Comparison of ENCODE assay signal across 22 cellular contexts in genomic region chrX:44264936-44265335, GRCh38.
DNase-seq lines count a peak whose midpoint lies in the region; ATAC-seq and TF ChIP-seq lines count a peak whose summit lies in the region.
"Had no signal": no experiment of that assay in that cellular context is flagged by ENCODE, and none has a peak within 500 bp of the region (broad histone marks: within the 10 kb centered on the region; RNA-seq: fewer than 3 reads in every experiment).

No MANE protein-coding gene starts in this region.

- H3K27me3 Mint-ChIP-seq in activated naive CD4-positive, alpha-beta T cell treated with anti-CD3 and anti-CD28 coated beads, Interleukin-2, amount 10 ng/mL, durations not matched to agents 7 days and 5 days: no peaks in the 10 kb centered on the region
- no peaks in the 10 kb centered on the region for H3K27me3 Mint-ChIP-seq in CD4-positive, alpha-beta memory T cell
- H3K27me3 Mint-ChIP-seq in activated CD8-positive, alpha-beta T cell treated with anti-CD3 and anti-CD28 coated beads for 36 hours: no peaks in the 10 kb centered on the region
- H3K27me3 Mint-ChIP-seq in immature natural killer cell (ENCODE audit: low read depth in 3 of 3) (peaks cover 0 to 3% (median 2%) of the 10 kb centered on the region in 3 donors), Calu3 (ENCODE audit: unreplicated experiment) (no peaks in the 10 kb centered on the region)

- H3K9me3 Mint-ChIP-seq in activated naive CD4-positive, alpha-beta T cell treated with anti-CD3 and anti-CD28 coated beads, Interleukin-2, amount 10 ng/mL, durations not matched to agents 7 days and 5 days: peaks cover 2% of the 10 kb centered on the region
- H3K9me3 Mint-ChIP-seq in CD4-positive, alpha-beta memory T cell: no peaks in the 10 kb centered on the region
- peaks cover 2% of the 10 kb centered on the region for H3K9me3 Mint-ChIP-seq in activated CD8-positive, alpha-beta T cell treated with anti-CD3 and anti-CD28 coated beads for 36 hours
- H3K9me3 Mint-ChIP-seq in immature natural killer cell (no peaks in the 10 kb centered on the region), Calu3 (ENCODE audit: low read depth, unreplicated experiment) (no peaks in the 10 kb centered on the region)
- H3K9me3 Mint-ChIP-seq: CD14-positive monocyte had no signal

- POLR2A ChIA-PET in CD4-positive, alpha-beta memory T cell (lab: Charles Lee; ENCODE audit: partially characterized antibody): interaction anchor here (1.5 to 2.4 kb wide), 2 partner anchors 12 to 18 kb away, joined by 4 to 22 read pairs; no protein-coding TSS in a partner anchor
- POLR2A ChIA-PET in activated CD8-positive, alpha-beta T cell treated with anti-CD3 and anti-CD28 coated beads for 36 hours (lab: Charles Lee): no interaction called here

- H3K9me3 ChIP-seq in CD4-positive, alpha-beta memory T cell (ENCODE audit: control insufficient read depth in 1 of 2, low read length in 2 of 2): no peaks in the 10 kb centered on the region
- H3K9me3 ChIP-seq: Caco-2, SJSA1 had no signal

- no TSS peak for BruUV-seq in Calu3 (replicated peaks; lab: Mats Ljungman, UMichigan)

- peak overlapping the region; percentile 76 for H3K27ac Mint-ChIP-seq in activated naive CD4-positive, alpha-beta T cell treated with anti-CD3 and anti-CD28 coated beads, Interleukin-2, amount 10 ng/mL, durations not matched to agents 7 days and 5 days
- peak overlapping the region in 4 of 7 donors; percentile 8 to 86 (median 67) for H3K27ac Mint-ChIP-seq in CD4-positive, alpha-beta memory T cell
- peak overlapping the region; percentile 63 for H3K27ac Mint-ChIP-seq in activated CD8-positive, alpha-beta T cell treated with anti-CD3 and anti-CD28 coated beads for 36 hours
- peak overlapping the region in 5 of 6 donors; percentile 76 to 81 (median 78) for H3K27ac Mint-ChIP-seq in immature natural killer cell
- no peak overlapping the region for H3K27ac Mint-ChIP-seq in Calu3 (ENCODE audit: unreplicated experiment)
- H3K27ac Mint-ChIP-seq: CD14-positive monocyte had no signal

- H3K36me3 Mint-ChIP-seq in activated naive CD4-positive, alpha-beta T cell treated with anti-CD3 and anti-CD28 coated beads, Interleukin-2, amount 10 ng/mL, durations not matched to agents 7 days and 5 days: peaks cover 15% of the 10 kb centered on the region
- H3K36me3 Mint-ChIP-seq in CD4-positive, alpha-beta memory T cell: no peaks in the 10 kb centered on the region
- H3K36me3 Mint-ChIP-seq in activated CD8-positive, alpha-beta T cell treated with anti-CD3 and anti-CD28 coated beads for 36 hours (ENCODE audit: low read depth): no peaks in the 10 kb centered on the region
- H3K36me3 Mint-ChIP-seq in immature natural killer cell: peaks cover 0 to 4% (median 1%) of the 10 kb centered on the region in 3 donors
- H3K36me3 Mint-ChIP-seq in Calu3 (ENCODE audit: insufficient read depth, unreplicated experiment): no peaks in the 10 kb centered on the region
- H3K36me3 Mint-ChIP-seq: CD14-positive monocyte had no signal

- intact Hi-C loops in CD4-positive, alpha-beta memory T cell (cut with micrococcal nuclease): no loop called here
- intact Hi-C loops in activated CD8-positive, alpha-beta T cell treated with anti-CD3 and anti-CD28 coated beads for 36 hours (cut with micrococcal nuclease): no loop called here
- intact Hi-C loops in Calu3 (cut with micrococcal nuclease; ENCODE audit: unreplicated experiment): no loop called here

- CTCF ChIA-PET in activated naive CD4-positive, alpha-beta T cell treated with anti-CD3 and anti-CD28 coated beads, Interleukin-2, amount 10 ng/mL, durations not matched to agents 7 days and 5 days (lab: Charles Lee): no interaction called here
- CTCF ChIA-PET in CD4-positive, alpha-beta memory T cell (lab: Charles Lee; ENCODE audit: partially characterized antibody): interaction anchor here (1.4 to 2.3 kb wide), 3 partner anchors 20 to 307 kb away, joined by 3 to 13 read pairs (median 4); no protein-coding TSS in a partner anchor
- CTCF ChIA-PET in activated CD8-positive, alpha-beta T cell treated with anti-CD3 and anti-CD28 coated beads for 36 hours (lab: Charles Lee): interaction anchor here (1.2 kb wide), 1 partner anchor 21 kb away, joined by 4 read pairs; no protein-coding TSS in a partner anchor
- CTCF ChIA-PET in Calu3 (lab: Charles Lee): no interaction called here

- H3K4me1 ChIP-seq in CD4-positive, alpha-beta memory T cell (ENCODE audit: insufficient read depth, low read length): peaks cover 41% of the 10 kb centered on the region
- H3K4me1 ChIP-seq: Caco-2, SJSA1 had no signal

- no peaks in the 10 kb centered on the region for H3K27me3 ChIP-seq in CD4-positive, alpha-beta memory T cell (ENCODE audit: insufficient read depth, low read length)
- H3K27me3 ChIP-seq: SJSA1 had no signal

- no peak for ATAC-seq in activated CD8-positive, alpha-beta T cell treated with anti-CD3 and anti-CD28 coated beads for 36 hours
- ATAC-seq in HG03095 (IDR thresholded peaks at IDR 0.05; ENCODE audit: unreplicated experiment): no peak
- ATAC-seq: Right ventricle myocardium inferior had no signal

- H3K4me1 Mint-ChIP-seq in activated naive CD4-positive, alpha-beta T cell treated with anti-CD3 and anti-CD28 coated beads, Interleukin-2, amount 10 ng/mL, durations not matched to agents 7 days and 5 days: peaks cover 45% of the 10 kb centered on the region
- H3K4me1 Mint-ChIP-seq in CD4-positive, alpha-beta memory T cell: peaks cover 23 to 51% (median 39%) of the 10 kb centered on the region in 4 donors
- peaks cover 37% of the 10 kb centered on the region for H3K4me1 Mint-ChIP-seq in activated CD8-positive, alpha-beta T cell treated with anti-CD3 and anti-CD28 coated beads for 36 hours (ENCODE audit: low read depth)
- peaks cover 49 to 65% of the 10 kb centered on the region in 2 donors for H3K4me1 Mint-ChIP-seq in immature natural killer cell
- H3K4me1 Mint-ChIP-seq in Calu3 (ENCODE audit: low read depth, unreplicated experiment): no peaks in the 10 kb centered on the region

- no peak overlapping the region for H3K4me3 ChIP-seq in CD4-positive, alpha-beta memory T cell (ENCODE audit: low read length in 2 of 2)
- H3K4me3 ChIP-seq: GM12878, SJSA1 had no signal

- TF ChIP-seq CTCF in activated CD8-positive, alpha-beta T cell treated with anti-CD3 and anti-CD28 coated beads for 36 hours (IDR thresholded peaks at IDR 0.05): no peak
- TF ChIP-seq CTCF in Calu3 (IDR thresholded peaks at IDR 0.05; ENCODE audit: unreplicated experiment): no peak

- no peak overlapping the region for H3K4me3 Mint-ChIP-seq in activated naive CD4-positive, alpha-beta T cell treated with anti-CD3 and anti-CD28 coated beads, Interleukin-2, amount 10 ng/mL, durations not matched to agents 7 days and 5 days
- peak overlapping the region in 5 of 8 donors; percentile 23 to 50 (median 40) for H3K4me3 Mint-ChIP-seq in CD4-positive, alpha-beta memory T cell
- no peak overlapping the region for H3K4me3 Mint-ChIP-seq in activated CD8-positive, alpha-beta T cell treated with anti-CD3 and anti-CD28 coated beads for 36 hours
- H3K4me3 Mint-ChIP-seq in immature natural killer cell: peak overlapping the region in 2 of 5 donors; percentile 30 to 37
- no peak overlapping the region for H3K4me3 Mint-ChIP-seq in Calu3 (ENCODE audit: low read depth, unreplicated experiment)

- no peak overlapping the region for H3K27ac ChIP-seq in CD4-positive, alpha-beta memory T cell (ENCODE audit: low read depth, low read length)
- H3K27ac ChIP-seq: SJSA1 had no signal

- no peak for DNase-seq in activated naive CD4-positive, alpha-beta T cell treated with anti-CD3 and anti-CD28 coated beads, Interleukin-2, amount 10 ng/mL, durations not matched to agents 7 days and 5 days
- no peak for DNase-seq in activated naive CD4-positive, alpha-beta T cell treated with anti-CD3 and anti-CD28 coated beads, Interleukin-2, amount 50 U/mL, for 16 hours
- peak in 1 of 5 donors; percentile 30 for DNase-seq in CD4-positive, alpha-beta memory T cell
- no peak for DNase-seq in activated CD8-positive, alpha-beta T cell treated with anti-CD3 and anti-CD28 coated beads for 36 hours
- DNase-seq in immature natural killer cell (no peak), COR-L47 (lab: John Stamatoyannopoulos, UW) (no peak), Calu3 (no peak)
- DNase-seq: Caco-2, DND-41, IMR-90, MV-4-11, NCI-H1105 treated with DMSO at 0.1 percent for 48 hours, NCI-H2081 treated with DMSO at 0.1 percent for 48 hours, NCI-H2171 treated with DMSO at 0.1 percent for 48 hours, NCI-H446, NCI-H526, OCI-M1 had no signal

- H3K36me3 ChIP-seq in CD4-positive, alpha-beta memory T cell (ENCODE audit: insufficient read depth, low read length): no peaks in the 10 kb centered on the region
- H3K36me3 ChIP-seq: SJSA1 had no signal

Comparison
In these comparisons a context has a peak if more than half of its experiments do, and no peak if none do; other contexts are left out.
1. H3K4me3 Mint-ChIP-seq: peak in CD4-positive, alpha-beta memory T cell (5 of 8); none in activated naive CD4-positive, alpha-beta T cell treated with anti-CD3 and anti-CD28 coated beads, Interleukin-2, amount 10 ng/mL, durations not matched to agents 7 days and 5 days (single experiment), activated CD8-positive, alpha-beta T cell treated with anti-CD3 and anti-CD28 coated beads for 36 hours (single experiment) and Calu3 (single experiment).
2. CTCF ChIA-PET loops: an anchor here in CD4-positive, alpha-beta memory T cell (1.4 to 2.3 kb wide) and activated CD8-positive, alpha-beta T cell treated with anti-CD3 and anti-CD28 coated beads for 36 hours (1.2 kb wide); none called in activated naive CD4-positive, alpha-beta T cell treated with anti-CD3 and anti-CD28 coated beads, Interleukin-2, amount 10 ng/mL, durations not matched to agents 7 days and 5 days and Calu3.